ENCODE assay signal across 1 cellular context in genomic region chr7:76108540-76109233, GRCh38.
TF ChIP-seq lines count a peak whose summit lies in the region.

No MANE protein-coding gene starts in this region.

TF ChIP-seq in HepG2, 621 proteins besides CTCF, POLR2A, EP300 and RAD21 (continued from another document and continues in another):
- TF ChIP-seq, protein P1, sequence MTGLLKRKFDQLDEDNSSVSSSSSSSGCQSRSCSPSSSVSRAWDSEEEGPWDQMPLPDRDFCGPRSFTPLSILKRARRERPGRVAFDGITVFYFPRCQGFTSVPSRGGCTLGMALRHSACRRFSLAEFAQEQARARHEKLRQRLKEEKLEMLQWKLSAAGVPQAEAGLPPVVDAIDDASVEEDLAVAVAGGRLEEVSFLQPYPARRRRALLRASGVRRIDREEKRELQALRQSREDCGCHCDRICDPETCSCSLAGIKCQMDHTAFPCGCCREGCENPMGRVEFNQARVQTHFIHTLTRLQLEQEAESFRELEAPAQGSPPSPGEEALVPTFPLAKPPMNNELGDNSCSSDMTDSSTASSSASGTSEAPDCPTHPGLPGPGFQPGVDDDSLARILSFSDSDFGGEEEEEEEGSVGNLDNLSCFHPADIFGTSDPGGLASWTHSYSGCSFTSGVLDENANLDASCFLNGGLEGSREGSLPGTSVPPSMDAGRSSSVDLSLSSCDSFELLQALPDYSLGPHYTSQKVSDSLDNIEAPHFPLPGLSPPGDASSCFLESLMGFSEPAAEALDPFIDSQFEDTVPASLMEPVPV (CRISPR knock-in tag; IDR thresholded peaks at IDR 0.05) = 0 out of 2 replicates have a peak, but pooled peaks have one; percentile 55
- TF ChIP-seq ARID3A (IDR thresholded peaks at IDR 0.05; ENCODE audit: low read depth, low read length) (no peak), ZFP41 (CRISPR knock-in tag; IDR thresholded peaks at IDR 0.05; ENCODE audit: borderline replicate concordance) (no peak), ATF2 (CRISPR knock-in tag; IDR thresholded peaks at IDR 0.05) (no peak), ZNF3 (CRISPR knock-in tag; IDR thresholded peaks at IDR 0.05) (no peak), ZNF503 (CRISPR knock-in tag; IDR thresholded peaks at IDR 0.05) (no peak; the same call in 1 of the 2 replicates), ZNF792 (CRISPR knock-in tag; IDR thresholded peaks at IDR 0.05) (peak; percentile 28; the same call in 1 of the 2 replicates), NKX3-1 (CRISPR knock-in tag; IDR thresholded peaks at IDR 0.05) (no peak), REXO4 (CRISPR knock-in tag; IDR thresholded peaks at IDR 0.05; ENCODE audit: borderline replicate concordance) (no peak), GMEB1 (CRISPR knock-in tag; IDR thresholded peaks at IDR 0.05; ENCODE audit: borderline replicate concordance) (no peak), KLF16 (CRISPR knock-in tag; IDR thresholded peaks at IDR 0.05) (0 out of 4 replicates have a peak, but pooled peaks of 1 of the 2 experiments have one; percentile 28), ZNF569 (CRISPR knock-in tag; IDR thresholded peaks at IDR 0.05; ENCODE audit: borderline replicate concordance) (no peak), CREB1 (IDR thresholded peaks at IDR 0.05) (no peak), CREB1 (CRISPR knock-in tag; IDR thresholded peaks at IDR 0.05) (peak; percentile 62; the same call in 1 of the 2 replicates), ZFY (CRISPR knock-in tag; IDR thresholded peaks at IDR 0.05) (peak; percentile 60), RFX5 (IDR thresholded peaks at IDR 0.05; ENCODE audit: low read depth, low read length) (no peak), ZNF317 (CRISPR knock-in tag; IDR thresholded peaks at IDR 0.05) (0 out of 2 replicates have a peak, but pooled peaks have one; percentile 12), CENPT (CRISPR knock-in tag; IDR thresholded peaks at IDR 0.05; ENCODE audit: low read depth) (no peak), ZNF276 (CRISPR knock-in tag; IDR thresholded peaks at IDR 0.05; ENCODE audit: low read depth) (0 out of 2 replicates have a peak, but pooled peaks have one; percentile 47), ATAD3A (CRISPR knock-in tag; IDR thresholded peaks at IDR 0.05) (no peak), POLR2AphosphoS5 (IDR thresholded peaks at IDR 0.05; ENCODE audit: low read depth, low read length) (peak; percentile 95), PHF8 (CRISPR knock-in tag; IDR thresholded peaks at IDR 0.05) (0 out of 2 replicates have a peak, but pooled peaks have one; percentile 25), KLF13 (CRISPR knock-in tag; IDR thresholded peaks at IDR 0.05) (no peak), RCOR2 (CRISPR knock-in tag; IDR thresholded peaks at IDR 0.05) (peak; percentile 56; the same call in 1 of the 2 replicates), ZNF674 (CRISPR knock-in tag; IDR thresholded peaks at IDR 0.05; ENCODE audit: low read depth) (no peak), MEF2D (CRISPR knock-in tag; IDR thresholded peaks at IDR 0.05) (peak; percentile 20; the same call in 1 of the 2 replicates), KIAA2018 (CRISPR knock-in tag; IDR thresholded peaks at IDR 0.05; ENCODE audit: borderline replicate concordance) (no peak), CENPX (CRISPR knock-in tag; IDR thresholded peaks at IDR 0.05) (no peak), ZBTB3 (CRISPR knock-in tag; IDR thresholded peaks at IDR 0.05; ENCODE audit: borderline replicate concordance, low read depth) (peak; percentile 31; the same call in 1 of the 2 replicates), MATR3 (CRISPR knock-in tag; IDR thresholded peaks at IDR 0.05) (no peak)
- TF ChIP-seq, protein P2, sequence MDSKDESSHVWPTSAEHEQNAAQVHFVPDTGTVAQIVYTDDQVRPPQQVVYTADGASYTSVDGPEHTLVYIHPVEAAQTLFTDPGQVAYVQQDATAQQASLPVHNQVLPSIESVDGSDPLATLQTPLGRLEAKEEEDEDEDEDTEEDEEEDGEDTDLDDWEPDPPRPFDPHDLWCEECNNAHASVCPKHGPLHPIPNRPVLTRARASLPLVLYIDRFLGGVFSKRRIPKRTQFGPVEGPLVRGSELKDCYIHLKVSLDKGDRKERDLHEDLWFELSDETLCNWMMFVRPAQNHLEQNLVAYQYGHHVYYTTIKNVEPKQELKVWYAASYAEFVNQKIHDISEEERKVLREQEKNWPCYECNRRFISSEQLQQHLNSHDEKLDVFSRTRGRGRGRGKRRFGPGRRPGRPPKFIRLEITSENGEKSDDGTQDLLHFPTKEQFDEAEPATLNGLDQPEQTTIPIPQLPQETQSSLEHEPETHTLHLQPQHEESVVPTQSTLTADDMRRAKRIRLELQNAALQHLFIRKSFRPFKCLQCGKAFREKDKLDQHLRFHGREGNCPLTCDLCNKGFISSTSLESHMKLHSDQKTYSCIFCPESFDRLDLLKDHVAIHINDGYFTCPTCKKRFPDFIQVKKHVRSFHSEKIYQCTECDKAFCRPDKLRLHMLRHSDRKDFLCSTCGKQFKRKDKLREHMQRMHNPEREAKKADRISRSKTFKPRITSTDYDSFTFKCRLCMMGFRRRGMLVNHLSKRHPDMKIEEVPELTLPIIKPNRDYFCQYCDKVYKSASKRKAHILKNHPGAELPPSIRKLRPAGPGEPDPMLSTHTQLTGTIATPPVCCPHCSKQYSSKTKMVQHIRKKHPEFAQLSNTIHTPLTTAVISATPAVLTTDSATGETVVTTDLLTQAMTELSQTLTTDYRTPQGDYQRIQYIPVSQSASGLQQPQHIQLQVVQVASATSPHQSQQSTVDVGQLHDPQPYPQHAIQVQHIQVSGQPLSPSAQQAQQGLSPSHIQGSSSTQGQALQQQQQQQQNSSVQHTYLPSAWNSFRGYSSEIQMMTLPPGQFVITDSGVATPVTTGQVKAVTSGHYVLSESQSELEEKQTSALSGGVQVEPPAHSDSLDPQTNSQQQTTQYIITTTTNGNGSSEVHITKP (CRISPR knock-in tag; IDR thresholded peaks at IDR 0.05; ENCODE audit: low read depth) = no peak
